In the genomic region with DNA sequence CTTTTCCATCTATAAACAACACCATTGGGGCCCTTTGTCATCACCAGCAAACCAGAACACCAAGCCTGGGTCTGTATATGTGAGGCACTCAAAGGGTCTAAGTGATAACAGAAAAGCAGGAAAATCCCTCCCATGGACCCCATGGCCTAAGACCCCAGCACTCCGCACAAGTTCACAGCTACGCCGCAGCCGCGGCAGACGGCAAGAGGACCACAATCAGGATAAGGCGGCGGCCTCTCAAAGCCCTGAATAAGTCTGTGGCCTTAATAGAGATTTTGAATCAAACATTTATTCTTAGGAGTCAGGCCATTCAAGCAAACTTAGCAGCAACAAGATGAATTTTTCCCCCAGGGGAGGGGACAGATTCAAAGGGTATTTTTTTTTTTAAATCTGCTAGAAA, we compare ENCODE assay signal across 16 cellular contexts. TPM values are rescaled to one million over a fixed set of nuclear protein-coding genes. Genes with fewer than 3 reads are reported as not detected.
A peak's percentile ranks its signal among the peaks of the same experiment; 100 is the strongest.
DNase-seq lines count a peak whose midpoint lies in the region; ATAC-seq and TF ChIP-seq lines count a peak whose summit lies in the region.
"Had no signal": no experiment of that assay in that cellular context is flagged by ENCODE, and none has a peak within 500 bp of the region (broad histone marks: within the 10 kb centered on the region; RNA-seq: fewer than 3 reads in every experiment).

No MANE protein-coding gene starts in this region.

- H3K4me3 Mint-ChIP-seq in glutamatergic neuron (ENCODE audit: unreplicated experiment) = peak overlapping the region; percentile 98

- no peaks in the 10 kb centered on the region for H3F3A ChIP-seq in Loucy (ENCODE audit: low read depth)

- peak overlapping the region in 8 of 11 experiments; percentile 9 to 94 (median 36); a peak in 12 of 22 replicates for H3K4me2 ChIP-seq in BLaER1 treated with 17β-estradiol and CSF1 and Interleukin-3, amounts not matched to agents 10 nM and 100 nM
- peak overlapping the region; percentile 84 for H3K4me2 ChIP-seq in Loucy (ENCODE audit: low read depth, low read length, poor library complexity, severe bottlenecking)

- no peaks in the 10 kb centered on the region for H3K9me2 ChIP-seq in Loucy (replicated peaks; ENCODE audit: low read depth, low read length)

- no peaks in the 10 kb centered on the region for H3K36me3 Mint-ChIP-seq in glutamatergic neuron (ENCODE audit: unreplicated experiment)

- no peak overlapping the region for H2AFZ ChIP-seq in Loucy (ENCODE audit: low read length)

- H3K27me3 Mint-ChIP-seq in glutamatergic neuron (ENCODE audit: unreplicated experiment) = peaks cover 13% of the 10 kb centered on the region

- TF ChIP-seq CTCF in Loucy (conservative IDR thresholded peaks at IDR 0.05; ENCODE audit: low read length) (no peak), glutamatergic neuron (IDR thresholded peaks at IDR 0.05; ENCODE audit: partially characterized antibody, unreplicated experiment) (no peak), psoas muscle (IDR thresholded peaks at IDR 0.05) (no peak)

- H3K4me1 Mint-ChIP-seq in glutamatergic neuron (ENCODE audit: low read depth, unreplicated experiment) = peaks cover 30% of the 10 kb centered on the region

- H3K36me3 ChIP-seq in BLaER1 treated with 17β-estradiol and CSF1 and Interleukin-3, amounts not matched to agents 10 nM and 100 nM = no peaks in the 10 kb centered on the region
- H3K36me3 ChIP-seq in Loucy (ENCODE audit: insufficient read depth, low read length) (no peaks in the 10 kb centered on the region), psoas muscle (ENCODE audit: insufficient read depth in 1 of 2, low read depth in 1 of 2) (no peaks in the 10 kb centered on the region)

- peaks cover 0 to 53% (median 34%) of the 10 kb centered on the region in 11 experiments; a peak in 19 of 22 replicates for H4K20me1 ChIP-seq in BLaER1 treated with 17β-estradiol and CSF1 and Interleukin-3, amounts not matched to agents 10 nM and 100 nM
- H4K20me1 ChIP-seq in Loucy (ENCODE audit: insufficient read depth, low read length, poor library complexity, severe bottlenecking) = no peaks in the 10 kb centered on the region

- intact Hi-C loops in psoas muscle (cut with DNase I) = loop anchor here in 1 of 2 donors (2.0 kb wide), 1 partner anchor 31 kb away; no protein-coding TSS in a partner anchor

- no peak overlapping the region for H3K4me3 ChIP-seq in BLaER1 treated with 17β-estradiol and CSF1 and Interleukin-3, amounts not matched to agents 10 nM and 100 nM
- H3K4me3 ChIP-seq in Loucy (ENCODE audit: low read length, poor library complexity, severe bottlenecking) (no peak overlapping the region), psoas muscle (peak overlapping the region; percentile 69)

- peaks cover 18% of the 10 kb centered on the region for H3K9me3 Mint-ChIP-seq in glutamatergic neuron (ENCODE audit: unreplicated experiment)

- no peak overlapping the region for H3K27ac ChIP-seq in BLaER1 treated with 17β-estradiol and CSF1 and Interleukin-3, amounts not matched to agents 10 nM and 100 nM
- H3K27ac ChIP-seq in psoas muscle = no peak overlapping the region

- no peak overlapping the region for H3K9ac ChIP-seq in BLaER1 treated with 17β-estradiol and CSF1 and Interleukin-3, amounts not matched to agents 10 nM and 100 nM
- H3K9ac ChIP-seq in Loucy (ENCODE audit: low read depth, low read length, poor library complexity, severe bottlenecking) = no peak overlapping the region

- H3K27ac Mint-ChIP-seq in glutamatergic neuron (ENCODE audit: unreplicated experiment) = peak overlapping the region; percentile 38

- H3K27me3 ChIP-seq in BLaER1 treated with 17β-estradiol and CSF1 and Interleukin-3, amounts not matched to agents 10 nM and 100 nM = peaks cover 60 to 78% (median 75%) of the 10 kb centered on the region in 11 experiments
- H3K27me3 ChIP-seq in Loucy (ENCODE audit: insufficient read depth, low read length, poor library complexity, severe bottlenecking) (no peaks in the 10 kb centered on the region), psoas muscle (ENCODE audit: insufficient read depth in 3 of 3, low read length in 2 of 3) (peaks cover 0 to 20% (median 0%) of the 10 kb centered on the region in 3 donors)

- DNase-seq in glutamatergic neuron (no peak), psoas muscle (no peak), germinal center (ENCODE audit: low spot score) (no peak), NCI-H345 (lab: John Stamatoyannopoulos, UW) (no peak)
- no peak for DNase-seq in activated CD4-positive, alpha-beta T cell treated with anti-CD3 and anti-CD28 coated beads for 1 hour
- DNase-seq: NCI-H1105 treated with DMSO at 0.1 percent for 48 hours, NCI-H187 treated with DMSO at 0.1 percent for 48 hours, NCI-H82, SHP77 treated with DMSO at 0.1 percent for 48 hours had no signal

- ATAC-seq in psoas muscle = no peak

- 79 to 86% (median 82%) methylated on average over 8 of the region's 8 CpGs for WGBS in psoas muscle, 3 donors

- H3K9me3 ChIP-seq in BLaER1 treated with 17β-estradiol and CSF1 and Interleukin-3, amounts not matched to agents 10 nM and 100 nM (replicated peaks in 1 of 11) = peaks cover 0 to 7% (median 3%) of the 10 kb centered on the region in 11 experiments; a peak in 8 of 22 replicates
- H3K9me3 ChIP-seq in Loucy (ENCODE audit: insufficient read depth, low read depth, low read length) (no peaks in the 10 kb centered on the region), psoas muscle (no peaks in the 10 kb centered on the region)

- H3K4me1 ChIP-seq in BLaER1 treated with 17β-estradiol and CSF1 and Interleukin-3, amounts not matched to agents 10 nM and 100 nM = peaks cover 23 to 52% (median 41%) of the 10 kb centered on the region in 10 experiments
- H3K4me1 ChIP-seq in Loucy (ENCODE audit: insufficient read depth, low read length, poor library complexity, severe bottlenecking) (peaks cover 21% of the 10 kb centered on the region), psoas muscle (peaks cover 11% of the 10 kb centered on the region)

- peaks cover 5% of the 10 kb centered on the region; the same call in 1 of the 2 replicates for H3K79me2 ChIP-seq in Loucy (ENCODE audit: insufficient read depth, low read length)

RNA-seq across cellular contexts. Expression of a gene that starts 2.9 kb away (rescaled TPM):
- total RNA-seq in glutamatergic neuron (ENCODE audit: unreplicated experiment) (94.4 TPM), psoas muscle (1 to 10 TPM; 4.5 to 6.4 (median 5.6) TPM)
- polyA plus RNA-seq in psoas muscle = 1 to 10 TPM; 1.3 to 3.1 (median 2.2) TPM

RNA-seq across cellular contexts. Expression of a gene that starts 33.2 kb away (rescaled TPM):
- total RNA-seq in glutamatergic neuron (ENCODE audit: unreplicated experiment) (not detected), psoas muscle (not detected)
- polyA plus RNA-seq in psoas muscle = 1 to 10 TPM in 1 of 3 donors, under 1 TPM in 2; 0.04 to 3.2 (median 0.34) TPM
- total RNA-seq: Daoy, H4, NCI-H460 had no signal
- polyA plus RNA-seq: AG04450, BJ had no signal

RNA-seq across cellular contexts. Expression of a gene that starts 36.9 kb away (rescaled TPM):
- 109 TPM for total RNA-seq in glutamatergic neuron (ENCODE audit: unreplicated experiment)
- total RNA-seq in psoas muscle = 10 to 100 TPM; 40.7 to 56.0 (median 55.1) TPM
- 100 to 1,000 TPM in 1 of 3 donors, 10 to 100 TPM in 2; 46.7 to 152 (median 89.7) TPM for polyA plus RNA-seq in psoas muscle

Comparison
In these comparisons a context has a peak if more than half of its experiments do, and no peak if none do; other contexts are left out.
1. RNA of a gene that starts 2.9 kb away (total RNA-seq): 94.4 TPM in glutamatergic neuron (single experiment); 4.5 to 6.4 TPM in psoas muscle; every median in the first group is over 10 times any median in the second.